Comparison of ENCODE assay signal across 30 cellular contexts in the genomic region with DNA sequence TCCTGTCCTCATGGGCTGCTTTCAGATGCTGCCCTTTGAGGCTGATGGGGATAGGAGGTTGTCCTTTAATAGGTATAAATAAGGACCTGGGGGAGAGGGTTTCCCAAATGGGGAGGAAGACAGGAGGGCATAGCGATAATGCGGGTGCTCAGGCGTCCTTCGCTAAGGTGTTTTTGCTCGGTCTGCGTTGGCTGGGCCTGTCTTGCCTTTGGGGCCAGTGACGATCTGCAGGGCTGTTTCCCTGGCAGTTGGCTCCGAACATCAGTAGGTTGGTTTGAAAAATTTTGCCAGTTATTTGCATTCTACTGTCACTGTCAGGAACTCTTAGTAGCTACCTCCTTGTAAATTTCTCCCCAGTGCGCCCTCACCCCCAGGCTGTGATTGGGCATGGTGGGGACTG. TPM values are rescaled to one million over a fixed set of nuclear protein-coding genes. Genes with fewer than 3 reads are reported as not detected.
DNase-seq lines count a peak whose midpoint lies in the region; ATAC-seq and TF ChIP-seq lines count a peak whose summit lies in the region.
"Had no signal": no experiment of that assay in that cellular context is flagged by ENCODE, and none has a peak within 500 bp of the region (broad histone marks: within the 10 kb centered on the region; RNA-seq: fewer than 3 reads in every experiment).

No MANE protein-coding gene starts in this region.

- H3K27me3 ChIP-seq in right cardiac atrium (ENCODE audit: control insufficient read depth, insufficient read depth) (no peaks in the 10 kb centered on the region), heart left ventricle (no peaks in the 10 kb centered on the region), hepatocyte (no peaks in the 10 kb centered on the region), rectal smooth muscle tissue (ENCODE audit: control insufficient read depth, insufficient read depth, low read length) (no peaks in the 10 kb centered on the region), vagina (no peaks in the 10 kb centered on the region)
- H3K27me3 ChIP-seq: pancreas, right atrium auricular region, SJSA1, thyroid gland had no signal

- peak overlapping the region; percentile 6 for H3K27ac ChIP-seq in right cardiac atrium (ENCODE audit: low read length)
- H3K27ac ChIP-seq in heart left ventricle = peak overlapping the region in 2 of 12 donors; percentile 5 to 87
- peak overlapping the region; percentile 93 for H3K27ac ChIP-seq in hepatocyte
- peak overlapping the region; percentile 95 for H3K27ac ChIP-seq in rectal smooth muscle tissue (ENCODE audit: low read depth, low read length)
- peak overlapping the region; percentile 78 for H3K27ac ChIP-seq in vagina
- H3K27ac ChIP-seq: pancreas, right atrium auricular region, SJSA1, thyroid gland had no signal

- no peak for TF ChIP-seq POLR2A in heart left ventricle (IDR thresholded peaks at IDR 0.05)
- no peak for TF ChIP-seq POLR2A in vagina (IDR thresholded peaks at IDR 0.05)

- no peak overlapping the region for H3K9ac ChIP-seq in rectal smooth muscle tissue (ENCODE audit: low read length)

- H2AFZ ChIP-seq in hepatocyte = no peak overlapping the region

- no peak overlapping the region for H3K4me2 ChIP-seq in hepatocyte
- H3K4me2 ChIP-seq: A549 had no signal

- WGBS in right cardiac atrium = 97% methylated on average over 9 of the region's 9 CpGs
- WGBS in heart left ventricle, 4 donors = 95 to 97% (median 96%) methylated on average over 8 to 9 of the region's 9 CpGs
- 82% methylated on average over 9 of the region's 9 CpGs for WGBS in hepatocyte (ENCODE audit: low lambda C conversion rate, missing lambda C conversion rate)

- no peaks in the 10 kb centered on the region for H3K79me2 ChIP-seq in hepatocyte

- ATAC-seq in right cardiac atrium = no peak
- no peak for ATAC-seq in heart left ventricle
- ATAC-seq in GM21576 (IDR thresholded peaks at IDR 0.05; ENCODE audit: unreplicated experiment) = no peak
- ATAC-seq in GM19324 (IDR thresholded peaks at IDR 0.05; ENCODE audit: low FRiP score, unreplicated experiment) = no peak
- ATAC-seq: activated CD8-positive, alpha-beta memory T cell treated with anti-CD3 and anti-CD28 coated beads, Interleukin-2, amount 10 ng/mL, durations not matched to agents 7 days and 5 days; activated naive CD8-positive, alpha-beta T cell treated with anti-CD3 and anti-CD28 coated beads, Interleukin-2, amount 50 U/mL, for 24 hours; GM12878; left lobe of liver; naive thymus-derived CD8-positive, alpha-beta T cell; stimulated activated naive B cell treated with anti-CD40 and anti-IgM and Interleukin-4, amounts not matched to agents 10 μg/mL and 1 μg/mL and 100 μg/mL, for 72 hours; T-cell had no signal

- TF ChIP-seq CTCF in heart left ventricle (IDR thresholded peaks at IDR 0.05) (no peak), hepatocyte (IDR thresholded peaks at IDR 0.05; ENCODE audit: poor library complexity) (no peak), vagina (IDR thresholded peaks at IDR 0.05) (no peak)

- DNase-seq in right cardiac atrium = peak in 1 of 3 donors; percentile 29
- DNase-seq in heart left ventricle = no peak
- DNase-seq in hepatocyte (ENCODE audit: low spot score) = no peak
- no peak for DNase-seq in vagina (ENCODE audit: extremely low spot score in 2 of 2)
- DNase-seq in stimulated activated naive CD4-positive, alpha-beta T cell (lab: John Stamatoyannopoulos, UW) = no peak
- DNase-seq: activated CD4-positive, CD25-positive, alpha-beta regulatory T cell; activated CD8-positive, alpha-beta memory T cell treated with anti-CD3 and anti-CD28 coated beads, Interleukin-2, amount 10 ng/mL, durations not matched to agents 7 days and 5 days; activated naive CD8-positive, alpha-beta T cell treated with anti-CD3 and anti-CD28 coated beads, Interleukin-2, amount 50 U/mL, for 24 hours; activated T-cell treated with anti-CD3 and anti-CD28 coated beads, Interleukin-2, amount 50 U/mL, for 48 hours; AML-193; CD4-positive, alpha-beta memory T cell; effector CD8-positive, alpha-beta T cell; GOT3; naive thymus-derived CD8-positive, alpha-beta T cell; NCI-H1092 treated with DMSO at 0.1 percent for 48 hours; NCI-H2029 treated with DMSO at 0.1 percent for 48 hours; NCI-H2227 treated with DMSO at 0.1 percent for 48 hours; pancreas; stimulated activated CD4-positive, alpha-beta T cell treated with anti-CD3 and anti-CD28 coated beads, Interleukin-4, amount 100 ng/mL, for 4 hours; stimulated activated naive B cell treated with anti-CD40 and anti-IgM and Interleukin-4, amounts not matched to agents 10 μg/mL and 1 μg/mL and 100 μg/mL, for 72 hours; T-cell; thyroid gland had no signal

- no peaks in the 10 kb centered on the region for H3K4me1 ChIP-seq in right cardiac atrium (ENCODE audit: control insufficient read depth, insufficient read depth, low read length)
- peaks cover 0 to 7% (median 0%) of the 10 kb centered on the region in 12 donors for H3K4me1 ChIP-seq in heart left ventricle
- H3K4me1 ChIP-seq in hepatocyte (ENCODE audit: insufficient read depth) = peaks cover 36% of the 10 kb centered on the region
- H3K4me1 ChIP-seq in rectal smooth muscle tissue (ENCODE audit: control insufficient read depth, insufficient read depth, low read length) = peaks cover 36% of the 10 kb centered on the region
- H3K4me1 ChIP-seq in vagina = peaks cover 24% of the 10 kb centered on the region
- H3K4me1 ChIP-seq: A549, pancreas, thyroid gland had no signal

- H4K20me1 ChIP-seq in hepatocyte (ENCODE audit: insufficient read depth, poor library complexity, severe bottlenecking) = no peaks in the 10 kb centered on the region

- H3K4me3 ChIP-seq in right cardiac atrium (ENCODE audit: low read length) = no peak overlapping the region
- H3K4me3 ChIP-seq in heart left ventricle = no peak overlapping the region
- H3K4me3 ChIP-seq in hepatocyte = no peak overlapping the region
- H3K4me3 ChIP-seq in rectal smooth muscle tissue (ENCODE audit: low read length) = no peak overlapping the region
- H3K4me3 ChIP-seq in vagina = no peak overlapping the region
- H3K4me3 ChIP-seq: A549, GM12878, pancreas, right atrium auricular region, SJSA1, thyroid gland had no signal

- intact Hi-C loops in right cardiac atrium (cut with DNase I) (no loop called here), heart left ventricle (cut with DNase I) (no loop called here), vagina (cut with DNase I) (no loop called here)

- no peaks in the 10 kb centered on the region for H3K36me3 ChIP-seq in heart left ventricle
- no peaks in the 10 kb centered on the region for H3K36me3 ChIP-seq in hepatocyte (replicated peaks; ENCODE audit: insufficient read depth, low read depth)
- no peaks in the 10 kb centered on the region for H3K36me3 ChIP-seq in rectal smooth muscle tissue (ENCODE audit: control insufficient read depth, insufficient read depth, low read length)
- H3K36me3 ChIP-seq in vagina = no peaks in the 10 kb centered on the region
- H3K36me3 ChIP-seq: pancreas, right atrium auricular region, SJSA1, thyroid gland had no signal

- H3K9me3 ChIP-seq in right cardiac atrium (ENCODE audit: control insufficient read depth, low read length) (no peaks in the 10 kb centered on the region), heart left ventricle (no peaks in the 10 kb centered on the region), hepatocyte (ENCODE audit: low read depth) (no peaks in the 10 kb centered on the region), vagina (no peaks in the 10 kb centered on the region)
- H3K9me3 ChIP-seq: A549, pancreas, right atrium auricular region, SJSA1, thyroid gland had no signal

- no peaks in the 10 kb centered on the region for H3K9me2 ChIP-seq in hepatocyte (replicated peaks; ENCODE audit: insufficient read depth)

RNA-seq across cellular contexts. Expression of a gene that starts 37.8 kb away (rescaled TPM):
- total RNA-seq in right cardiac atrium = 10 to 100 TPM; 28.1 to 47.1 (median 38.4) TPM
- 31.9 TPM for polyA plus RNA-seq in right cardiac atrium
- total RNA-seq in heart left ventricle = 100 to 1,000 TPM in 1 of 9 donors, 10 to 100 TPM in 8; 21.8 to 103 (median 37.5) TPM
- polyA plus RNA-seq in heart left ventricle = 10 to 100 TPM; 18.6 to 65.3 TPM
- 61.2 and 62.4 TPM in 2 replicates for total RNA-seq in hepatocyte
- polyA plus RNA-seq in hepatocyte = 74.5 and 82.7 TPM in 2 replicates
- 73.7 TPM for total RNA-seq in vagina
